1 cellular context compared by ENCODE assay signal in genomic region chr20:57252559-57253162, GRCh38.
TF ChIP-seq lines count a peak whose summit lies in the region.

No MANE protein-coding gene starts in this region.

TF ChIP-seq in H1, 55 proteins besides CTCF, POLR2A, EP300 and RAD21 (continued from another document):
- TF ChIP-seq, protein P1, sequence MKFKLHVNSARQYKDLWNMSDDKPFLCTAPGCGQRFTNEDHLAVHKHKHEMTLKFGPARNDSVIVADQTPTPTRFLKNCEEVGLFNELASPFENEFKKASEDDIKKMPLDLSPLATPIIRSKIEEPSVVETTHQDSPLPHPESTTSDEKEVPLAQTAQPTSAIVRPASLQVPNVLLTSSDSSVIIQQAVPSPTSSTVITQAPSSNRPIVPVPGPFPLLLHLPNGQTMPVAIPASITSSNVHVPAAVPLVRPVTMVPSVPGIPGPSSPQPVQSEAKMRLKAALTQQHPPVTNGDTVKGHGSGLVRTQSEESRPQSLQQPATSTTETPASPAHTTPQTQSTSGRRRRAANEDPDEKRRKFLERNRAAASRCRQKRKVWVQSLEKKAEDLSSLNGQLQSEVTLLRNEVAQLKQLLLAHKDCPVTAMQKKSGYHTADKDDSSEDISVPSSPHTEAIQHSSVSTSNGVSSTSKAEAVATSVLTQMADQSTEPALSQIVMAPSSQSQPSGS (IDR thresholded peaks at IDR 0.05; ENCODE audit: low read length): no peak
- TF ChIP-seq RNF2 (IDR thresholded peaks at IDR 0.05; ENCODE audit: borderline replicate concordance, low read depth, low read length, missing control alignments, poor library complexity, severe bottlenecking) (no peak), GABPA (IDR thresholded peaks at IDR 0.05; ENCODE audit: borderline replicate concordance, insufficient read depth, low read length) (no peak), JUN (IDR thresholded peaks at IDR 0.05; ENCODE audit: low read depth, low read length) (no peak), SIRT6 (IDR thresholded peaks at IDR 0.05; ENCODE audit: low read length) (no peak), NANOG (IDR thresholded peaks at IDR 0.05; ENCODE audit: insufficient read depth, low read depth, low read length, poor library complexity, severe bottlenecking) (no peak), CREB1 (IDR thresholded peaks at IDR 0.05) (no peak)
